In the genomic region with DNA sequence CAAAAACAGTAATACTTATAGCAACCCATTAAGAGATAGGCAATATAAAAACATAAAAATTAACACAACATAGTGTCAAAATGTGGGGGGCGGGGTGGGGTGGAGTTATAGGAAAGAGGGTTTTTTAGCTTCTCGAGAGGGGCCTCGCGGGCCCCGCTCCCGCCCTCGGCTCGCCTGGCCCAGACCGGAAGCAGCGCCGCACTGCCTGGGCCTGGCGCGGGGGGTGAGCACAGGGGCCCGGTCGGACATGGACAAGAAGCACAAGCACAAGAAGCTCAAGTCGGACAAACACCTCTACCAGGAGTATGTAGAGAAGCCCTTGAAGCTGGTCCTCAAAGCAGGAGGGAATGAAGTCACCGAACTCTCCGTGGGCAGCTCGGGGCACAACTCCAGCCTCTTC, we compare ENCODE assay signal across 23 cellular contexts.
"Had no signal": no experiment of that assay in that cellular context is flagged by ENCODE, and none has a peak within 500 bp of the region (broad histone marks: within the 10 kb centered on the region; RNA-seq: fewer than 3 reads in every experiment).

No MANE protein-coding gene starts in this region.

- H3K4me3 Mint-ChIP-seq: activated CD4-positive, alpha-beta memory T cell treated with anti-CD3 and anti-CD28 coated beads for 36 hours; activated CD4-positive, alpha-beta T cell treated with anti-CD3 and anti-CD28 coated beads, Interleukin-2, amount 10 ng/mL, durations not matched to agents 7 days and 5 days; activated T-helper 17 cell treated with anti-CD3 and anti-CD28 coated beads, Interleukin-2, amount 50 U/mL, for 72 hours; brain; central memory CD8-positive, alpha-beta T cell had no signal

- H3K27me3 ChIP-seq: SJSA1 had no signal

- ATAC-seq: activated T-helper 17 cell treated with anti-CD3 and anti-CD28 coated beads, Interleukin-2, amount 50 U/mL, for 72 hours; PC-3 had no signal

- H3K9me3 ChIP-seq: SJSA1 had no signal

- H3K4me3 ChIP-seq: SJSA1 had no signal

- H3K27ac ChIP-seq: KMS-11, SJSA1, VCaP had no signal

- H3K27ac Mint-ChIP-seq: activated CD4-positive, alpha-beta memory T cell treated with anti-CD3 and anti-CD28 coated beads for 36 hours; activated CD4-positive, alpha-beta T cell treated with anti-CD3 and anti-CD28 coated beads, Interleukin-2, amount 10 ng/mL, durations not matched to agents 7 days and 5 days; activated T-helper 17 cell treated with anti-CD3 and anti-CD28 coated beads, Interleukin-2, amount 50 U/mL, for 72 hours had no signal

- H3K27me3 Mint-ChIP-seq: activated CD4-positive, alpha-beta memory T cell treated with anti-CD3 and anti-CD28 coated beads for 36 hours; activated CD4-positive, alpha-beta T cell treated with anti-CD3 and anti-CD28 coated beads, Interleukin-2, amount 10 ng/mL, durations not matched to agents 7 days and 5 days; activated T-helper 17 cell treated with anti-CD3 and anti-CD28 coated beads, Interleukin-2, amount 50 U/mL, for 72 hours; central memory CD8-positive, alpha-beta T cell had no signal

- DNase-seq: activated CD4-positive, alpha-beta memory T cell treated with anti-CD3 and anti-CD28 coated beads for 36 hours; activated CD4-positive, alpha-beta T cell treated with anti-CD3 and anti-CD28 coated beads, Interleukin-2, amount 10 ng/mL, durations not matched to agents 7 days and 5 days; activated CD4-positive, CD25-positive, alpha-beta regulatory T cell; activated CD8-positive, alpha-beta memory T cell treated with anti-CD3 and anti-CD28 coated beads for 24 hours; activated gamma-delta T cell treated with Interleukin-2 at 50 U/mL for 16 hours; activated naive CD4-positive, alpha-beta T cell treated with anti-CD3 and anti-CD28 coated beads, Interleukin-2, amount 50 U/mL, for 16 hours; activated T-cell treated with anti-CD3 and anti-CD28 coated beads for 4 hours; activated T-cell treated with anti-CD3 and anti-CD28 coated beads, Interleukin-2, amount 50 U/mL, for 48 hours; amygdala; NCI-H1092; NCI-H1417; NCI-H1930; NCI-H2171 treated with DMSO at 0.1 percent for 48 hours; NCI-H226; NCI-H526; PC-3; SHP77 had no signal
